ENCODE assay signal across 14 cellular contexts in genomic region chr10:43966571-43966965, GRCh38.
"Had no signal": no experiment of that assay in that cellular context is flagged by ENCODE, and none has a peak within 500 bp of the region (broad histone marks: within the 10 kb centered on the region; RNA-seq: fewer than 3 reads in every experiment).

No MANE protein-coding gene starts in this region.

- H3K36me3 ChIP-seq: cardiac muscle cell, gastroesophageal sphincter, left lung, sigmoid colon had no signal

- H3K36me3 Mint-ChIP-seq: naive thymus-derived CD4-positive, alpha-beta T cell had no signal

- H3K4me3 ChIP-seq: cardiac muscle cell, gastroesophageal sphincter, left lung, sigmoid colon, skin epidermis had no signal

- H3K27me3 ChIP-seq: cardiac muscle cell, gastroesophageal sphincter, sigmoid colon had no signal

- H3K4me3 Mint-ChIP-seq: dendritic cell treated with granulocyte-macrophage colony-stimulating factor and Interleukin-4, amounts not matched to agents 40 ng/mL and 50 ng/mL, for 4 days; naive thymus-derived CD4-positive, alpha-beta T cell; nephron progenitor cell; type B pancreatic cell had no signal

- H3K27ac ChIP-seq: cardiac muscle cell, left lung, skin epidermis had no signal

- H3K27ac Mint-ChIP-seq: dendritic cell treated with granulocyte-macrophage colony-stimulating factor and Interleukin-4, amounts not matched to agents 40 ng/mL and 50 ng/mL, for 4 days; naive thymus-derived CD4-positive, alpha-beta T cell; nephron progenitor cell; type B pancreatic cell had no signal

- ATAC-seq: gastroesophageal sphincter; left lung; naive thymus-derived CD4-positive, alpha-beta T cell had no signal

- H3K9me3 ChIP-seq: gastroesophageal sphincter, left lung, sigmoid colon had no signal

- DNase-seq: erythroblast; glutamatergic neuron; left lung; naive thymus-derived CD4-positive, alpha-beta T cell; nephron progenitor cell; posterior cingulate gyrus; sigmoid colon; stimulated activated CD4-positive, alpha-beta T cell treated with anti-CD3 and anti-CD28 coated beads, Interleukin-12 subunit alpha, Interleukin-12 subunit beta, amount 100 ng/mL, for 4 hours; stimulated activated naive CD4-positive, alpha-beta T cell treated with Interleukin-2 at 50 U/mL for 16 hours had no signal

- H3K9me3 Mint-ChIP-seq: dendritic cell treated with granulocyte-macrophage colony-stimulating factor and Interleukin-4, amounts not matched to agents 40 ng/mL and 50 ng/mL, for 4 days; naive thymus-derived CD4-positive, alpha-beta T cell; nephron progenitor cell had no signal
